28 cellular contexts compared by ENCODE assay signal in the genomic region with DNA sequence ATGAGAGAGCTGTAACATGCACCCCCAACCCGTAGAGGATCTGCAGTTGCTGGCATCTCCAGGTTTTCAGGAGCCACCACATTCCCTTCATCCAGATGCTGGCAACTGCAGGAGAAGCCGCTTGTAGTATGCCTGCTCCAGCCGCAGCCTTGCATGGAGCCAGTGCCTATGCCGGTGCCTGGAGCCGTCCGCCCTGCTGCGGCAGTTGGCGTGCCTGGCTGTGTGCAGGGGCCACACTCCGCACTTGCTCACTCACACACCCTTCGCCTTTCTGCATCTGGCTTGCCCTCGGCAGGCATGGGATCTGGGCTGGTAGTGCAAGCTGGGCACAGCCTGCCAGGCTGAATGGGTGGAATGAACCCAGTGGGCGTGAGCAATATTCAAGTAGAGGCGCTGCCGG.
"Had no signal": no experiment of that assay in that cellular context is flagged by ENCODE, and none has a peak within 500 bp of the region (broad histone marks: within the 10 kb centered on the region; RNA-seq: fewer than 3 reads in every experiment).

No MANE protein-coding gene starts in this region.

- ATAC-seq: effector memory CD8-positive, alpha-beta T cell; esophagus mucosa; foreskin keratinocyte; gastrocnemius medialis; gastroesophageal sphincter; heart left ventricle had no signal

- FAIRE-seq: colon, endometrium, endothelial cell of umbilical vein, frontal cortex had no signal

- H3K9me3 ChIP-seq: colonic mucosa, esophagus squamous epithelium, gastrocnemius medialis had no signal

- H3K4me1 ChIP-seq: colonic mucosa, esophagus muscularis mucosa, esophagus squamous epithelium, foreskin keratinocyte, gastrocnemius medialis, gastroesophageal sphincter, heart left ventricle, heart right ventricle had no signal

- DNase-seq: colonic mucosa; cortex of kidney; dermis blood vessel endothelial cell; dorsolateral prefrontal cortex; effector CD4-positive, alpha-beta T cell; effector CD8-positive, alpha-beta T cell; effector memory CD4-positive, alpha-beta T cell; effector memory CD8-positive, alpha-beta T cell; endodermal cell; erythroblast; esophagus squamous epithelium; foreskin fibroblast; foreskin keratinocyte; foreskin melanocyte; gastrocnemius medialis; glutamatergic neuron; head of caudate nucleus; heart left ventricle; heart right ventricle had no signal

- H3K27ac ChIP-seq: colonic mucosa, coronary artery, dorsolateral prefrontal cortex, epithelial cell of prostate, esophagus muscularis mucosa, esophagus squamous epithelium, foreskin keratinocyte, gastrocnemius medialis, gastroesophageal sphincter, heart left ventricle, heart right ventricle had no signal

- H3K36me3 ChIP-seq: colonic mucosa, esophagus muscularis mucosa, esophagus squamous epithelium, gastrocnemius medialis, gastroesophageal sphincter, heart left ventricle, heart right ventricle had no signal

- H3K27me3 ChIP-seq: colonic mucosa, gastrocnemius medialis had no signal

- H3K4me3 ChIP-seq: colonic mucosa, coronary artery, dorsolateral prefrontal cortex, esophagus muscularis mucosa, esophagus squamous epithelium, gastrocnemius medialis, gastroesophageal sphincter, heart left ventricle, heart right ventricle had no signal
